21 cellular contexts compared by ENCODE assay signal in genomic region chr14:68611611-68612010, GRCh38.
A peak's percentile ranks its signal among the peaks of the same experiment; 100 is the strongest.
DNase-seq lines count a peak whose midpoint lies in the region; ATAC-seq and TF ChIP-seq lines count a peak whose summit lies in the region.
"Had no signal": no experiment of that assay in that cellular context is flagged by ENCODE, and none has a peak within 500 bp of the region (broad histone marks: within the 10 kb centered on the region; RNA-seq: fewer than 3 reads in every experiment).

No MANE protein-coding gene starts in this region.

- intact Hi-C loops in colonic mucosa (cut with DNase I), result no loop called here
- intact Hi-C loops in left colon (cut with DNase I, micrococcal nuclease), result no loop called here

- peaks cover 11% of the 10 kb centered on the region for H3K9me3 ChIP-seq in colonic mucosa

- no peaks in the 10 kb centered on the region for H3K36me3 ChIP-seq in colonic mucosa
- no peaks in the 10 kb centered on the region for H3K36me3 ChIP-seq in rectal smooth muscle tissue (ENCODE audit: control insufficient read depth, insufficient read depth, low read length)
- no peaks in the 10 kb centered on the region for H3K36me3 ChIP-seq in urinary bladder (ENCODE audit: insufficient read depth)

- no peak overlapping the region for H3K4me3 ChIP-seq in colonic mucosa
- no peak overlapping the region for H3K4me3 ChIP-seq in rectal smooth muscle tissue (ENCODE audit: low read length)
- no peak overlapping the region for H3K4me3 ChIP-seq in urinary bladder (ENCODE audit: low read depth, low read length)

- 46% methylated on average over 4 of the region's 4 CpGs for WGBS in urinary bladder

- H3K27ac ChIP-seq in colonic mucosa (peak overlapping the region; percentile 10), rectal smooth muscle tissue (ENCODE audit: low read depth, low read length) (peak overlapping the region; percentile 21), urinary bladder (ENCODE audit: low read depth) (peak overlapping the region; percentile 45)
- H3K27ac ChIP-seq: foreskin keratinocyte had no signal

- ATAC-seq in left colon (peak; percentile 47), GM19463 (IDR thresholded peaks at IDR 0.05; ENCODE audit: unreplicated experiment) (no peak)
- ATAC-seq: foreskin keratinocyte; HCT116; left lobe of liver; stimulated activated naive B cell treated with anti-CD40 and anti-IgM and Interleukin-4, amounts not matched to agents 10 μg/mL and 1 μg/mL and 100 μg/mL, for 72 hours had no signal

- no peak for TF ChIP-seq CTCF in colonic mucosa (IDR thresholded peaks at IDR 0.05)

- H3K27me3 ChIP-seq in colonic mucosa, result no peaks in the 10 kb centered on the region
- H3K27me3 ChIP-seq in rectal smooth muscle tissue (ENCODE audit: control insufficient read depth, insufficient read depth, low read length), result no peaks in the 10 kb centered on the region
- H3K27me3 ChIP-seq: foreskin keratinocyte had no signal

- DNase-seq in colonic mucosa, result no peak
- DNase-seq in left colon, result no peak
- no peak for DNase-seq in C1 segment of cervical spinal cord (lab: John Stamatoyannopoulos, UW)
- no peak for DNase-seq in activated CD8-positive, alpha-beta memory T cell treated with anti-CD3 and anti-CD28 coated beads, Interleukin-2, amount 50 U/mL, for 48 hours
- DNase-seq: activated CD4-positive, alpha-beta T cell treated with anti-CD3 and anti-CD28 coated beads for 48 hours; activated gamma-delta T cell treated with Interleukin-2 at 50 U/mL for 16 hours; Calu3; KG1; naive B cell; NCI-H1092; NCI-H2081; NCI-H510A; posterior cingulate gyrus; RPMI8226; stimulated activated naive B cell treated with anti-CD40 and anti-IgM and Interleukin-4, amounts not matched to agents 10 μg/mL and 1 μg/mL and 100 μg/mL, for 72 hours had no signal

- peak overlapping the region in 1 of 2 donors; percentile 23 for H3K9ac ChIP-seq in colonic mucosa (ENCODE audit: low read depth in 2 of 2, low read length in 2 of 2)
- no peak overlapping the region for H3K9ac ChIP-seq in rectal smooth muscle tissue (ENCODE audit: low read length)

- H3K4me1 ChIP-seq in colonic mucosa (peaks cover 14% of the 10 kb centered on the region), rectal smooth muscle tissue (ENCODE audit: control insufficient read depth, insufficient read depth, low read length) (peaks cover 19% of the 10 kb centered on the region), urinary bladder (ENCODE audit: insufficient read depth) (peaks cover 1% of the 10 kb centered on the region)
- H3K4me1 ChIP-seq: foreskin keratinocyte had no signal
